Comparison of ENCODE assay signal across 1 cellular context in genomic region chr5:56406838-56407237, GRCh38.
TF ChIP-seq lines count a peak whose summit lies in the region.

No MANE protein-coding gene starts in this region.

TF ChIP-seq in H1, 55 proteins besides CTCF, POLR2A, EP300 and RAD21 (continued from another document):
- TF ChIP-seq ATF2 (IDR thresholded peaks at IDR 0.05; ENCODE audit: low read length) (no peak), JUND (IDR thresholded peaks at IDR 0.05; ENCODE audit: low read length) (no peak), KDM1A (IDR thresholded peaks at IDR 0.05; ENCODE audit: borderline replicate concordance, low read length) (no peak), GTF2F1 (IDR thresholded peaks at IDR 0.05; ENCODE audit: borderline replicate concordance, low read depth, low read length) (no peak), NANOG (IDR thresholded peaks at IDR 0.05; ENCODE audit: insufficient read depth, low read depth, low read length, poor library complexity, severe bottlenecking) (no peak), FOSL1 (IDR thresholded peaks at IDR 0.05; ENCODE audit: insufficient read depth, low read depth, low read length) (no peak), CBX5 (IDR thresholded peaks at IDR 0.05; ENCODE audit: low read depth, low read length) (no peak)
